In the genomic region with DNA sequence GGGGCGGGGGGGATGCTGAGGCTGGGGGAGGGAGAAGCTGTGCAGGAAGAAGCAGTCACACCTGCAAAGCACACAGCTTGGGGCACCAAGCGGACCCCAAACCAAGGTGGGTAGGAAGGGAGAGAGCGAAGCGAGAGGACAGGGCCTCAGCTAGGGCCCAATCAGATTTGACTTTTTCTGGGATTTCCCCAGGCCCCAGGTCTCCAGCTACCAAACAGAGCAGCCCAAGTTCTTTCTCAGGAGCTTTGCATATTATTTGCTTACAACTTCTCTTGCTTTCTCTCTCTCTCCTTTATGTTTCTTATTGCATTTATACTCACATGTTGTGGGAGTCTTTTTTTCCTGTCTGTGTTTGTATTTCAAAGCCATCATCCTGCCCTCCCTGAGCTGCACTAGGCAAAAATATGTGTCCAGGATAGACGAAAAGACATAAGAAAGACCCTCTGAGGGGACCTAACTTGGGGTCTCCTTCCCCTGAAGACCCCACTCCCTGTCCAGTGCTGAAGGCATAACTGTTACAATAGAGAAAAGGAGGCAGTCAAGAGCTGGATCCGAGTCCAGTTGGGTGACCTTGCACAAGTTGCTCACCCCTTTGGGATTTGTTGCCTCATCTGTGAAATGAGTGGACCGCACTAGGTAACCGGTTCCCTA, we compare ENCODE assay signal across 9 cellular contexts. TPM values are rescaled to one million over a fixed set of nuclear protein-coding genes. Genes with fewer than 3 reads are reported as not detected.
A peak's percentile ranks its signal among the peaks of the same experiment; 100 is the strongest.
DNase-seq lines count a peak whose midpoint lies in the region; ATAC-seq, FAIRE-seq and TF ChIP-seq lines count a peak whose summit lies in the region.
"Had no signal": no experiment of that assay in that cellular context is flagged by ENCODE, and none has a peak within 500 bp of the region (broad histone marks: within the 10 kb centered on the region; RNA-seq: fewer than 3 reads in every experiment).

No MANE protein-coding gene starts in this region.

- H3K18ac ChIP-seq in neuronal stem cell (ENCODE audit: low read length), result no peak overlapping the region

- H3K14ac ChIP-seq in neuronal stem cell (ENCODE audit: low read length), result no peak overlapping the region

- H3K4me2 ChIP-seq in BLaER1 (peak overlapping the region; percentile 81; the same call in 1 of the 2 replicates), neuronal stem cell (ENCODE audit: insufficient read depth, low read length, poor library complexity, severe bottlenecking) (no peak overlapping the region)

- CTCF ChIA-PET in activated CD4-positive, alpha-beta memory T cell treated with anti-CD3 and anti-CD28 coated beads, Interleukin-2, amount 10 ng/mL, durations not matched to agents 7 days and 5 days (lab: Charles Lee), result interaction anchor here (0.9 to 6.5 kb wide), 21 partner anchors 8 to 241 kb away, joined by 3 to 132 read pairs (median 6); partner anchors contain the start of genes DUSP5, SMC3 and SMNDC1

- no peak for TF ChIP-seq POLR2A in H54 (IDR thresholded peaks at IDR 0.05; ENCODE audit: low read depth, low read length)

- no peak for FAIRE-seq in H54 (lab: Jason Lieb, UNC)

- no peak overlapping the region for H3K23ac ChIP-seq in neuronal stem cell (ENCODE audit: low read depth, low read length, poor library complexity)

- no peak overlapping the region for H3K4me3 ChIP-seq in BLaER1
- no peak overlapping the region for H3K4me3 ChIP-seq in neuronal stem cell (ENCODE audit: low read length in 2 of 2)
- H3K4me3 ChIP-seq: coronary artery had no signal

- H3K9me3 Mint-ChIP-seq in activated CD4-positive, alpha-beta memory T cell treated with anti-CD3 and anti-CD28 coated beads, Interleukin-2, amount 10 ng/mL, durations not matched to agents 7 days and 5 days, result no peaks in the 10 kb centered on the region

- H4K8ac ChIP-seq in neuronal stem cell (ENCODE audit: low read depth, low read length), result no peak overlapping the region

- H2AK5ac ChIP-seq in neuronal stem cell (ENCODE audit: low read depth, low read length), result no peak overlapping the region

- no peak overlapping the region for H3K4ac ChIP-seq in neuronal stem cell (ENCODE audit: low read length)

- peak; percentile 32 for DNase-seq in activated CD4-positive, alpha-beta memory T cell treated with anti-CD3 and anti-CD28 coated beads, Interleukin-2, amount 10 ng/mL, durations not matched to agents 7 days and 5 days
- no peak for DNase-seq in neuronal stem cell (ENCODE audit: low spot score)
- DNase-seq in NCI-H1092 (lab: John Stamatoyannopoulos, UW), result no peak
- DNase-seq in activated gamma-delta T cell (lab: John Stamatoyannopoulos, UW), result no peak
- no peak for DNase-seq in H54 (ENCODE audit: insufficient read length, low spot score)

- no peaks in the 10 kb centered on the region for H3K27me3 Mint-ChIP-seq in activated CD4-positive, alpha-beta memory T cell treated with anti-CD3 and anti-CD28 coated beads, Interleukin-2, amount 10 ng/mL, durations not matched to agents 7 days and 5 days

- peaks cover 5% of the 10 kb centered on the region for H3K36me3 Mint-ChIP-seq in activated CD4-positive, alpha-beta memory T cell treated with anti-CD3 and anti-CD28 coated beads, Interleukin-2, amount 10 ng/mL, durations not matched to agents 7 days and 5 days (ENCODE audit: low read depth)

- peak overlapping the region; percentile 84 for H3K4me3 Mint-ChIP-seq in activated CD4-positive, alpha-beta memory T cell treated with anti-CD3 and anti-CD28 coated beads, Interleukin-2, amount 10 ng/mL, durations not matched to agents 7 days and 5 days

- no peaks in the 10 kb centered on the region for H3K36me3 ChIP-seq in BLaER1
- no peaks in the 10 kb centered on the region for H3K36me3 ChIP-seq in neuronal stem cell (replicated peaks in 1 of 2; ENCODE audit: control insufficient read depth in 2 of 2, insufficient read depth in 2 of 2, low read length in 2 of 2)

- H4K91ac ChIP-seq in neuronal stem cell (ENCODE audit: low read depth, low read length, poor library complexity), result no peak overlapping the region

- H3K27ac Mint-ChIP-seq in activated CD4-positive, alpha-beta memory T cell treated with anti-CD3 and anti-CD28 coated beads, Interleukin-2, amount 10 ng/mL, durations not matched to agents 7 days and 5 days, result peak overlapping the region; percentile 97

- H3K4me1 ChIP-seq in BLaER1 (peaks cover 42% of the 10 kb centered on the region), neuronal stem cell (ENCODE audit: control insufficient read depth in 2 of 2, insufficient read depth in 1 of 2, low read depth in 1 of 2, low read length in 2 of 2) (peaks cover 0 to 11% of the 10 kb centered on the region in 2 donors)

- no peak overlapping the region for H2BK15ac ChIP-seq in neuronal stem cell (ENCODE audit: low read length)

- no peak overlapping the region for H2BK120ac ChIP-seq in neuronal stem cell (ENCODE audit: low read depth, low read length)

- H2BK5ac ChIP-seq in neuronal stem cell (ENCODE audit: low read length), result no peak overlapping the region

- H4K20me1 ChIP-seq in BLaER1, result no peaks in the 10 kb centered on the region

- POLR2A ChIA-PET in activated CD4-positive, alpha-beta memory T cell treated with anti-CD3 and anti-CD28 coated beads, Interleukin-2, amount 10 ng/mL, durations not matched to agents 7 days and 5 days (lab: Charles Lee), result interaction anchor here (0.7 to 17.3 kb wide), 22 partner anchors 9 to 510 kb away, joined by 3 to 431 read pairs (median 5); partner anchors contain the start of genes DUSP5, SMC3 and SMNDC1

- H3K27me3 ChIP-seq in BLaER1 (no peaks in the 10 kb centered on the region), neuronal stem cell (ENCODE audit: control insufficient read depth in 3 of 3, insufficient read depth in 3 of 3, low read depth in 1 of 3, low read length in 3 of 3) (peaks cover 0 to 7% (median 0%) of the 10 kb centered on the region in 3 experiments)

- ATAC-seq in GM18909 (IDR thresholded peaks at IDR 0.05; ENCODE audit: poor library complexity, unreplicated experiment) (peak; percentile 38), HG02981 (IDR thresholded peaks at IDR 0.05; ENCODE audit: unreplicated experiment) (peak; percentile 40)

- no CpG with 5 or more reads among the region's 8 CpGs for WGBS in neuronal stem cell (ENCODE audit: extremely low coverage in 2 of 2, insufficient read length in 2 of 2, insufficient replicate concordance in 1 of 2), 2 donors

- no peak overlapping the region for H2AFZ ChIP-seq in neuronal stem cell (ENCODE audit: low read length)

- H3K9ac ChIP-seq in BLaER1 (no peak overlapping the region), neuronal stem cell (ENCODE audit: low read depth, low read length, poor library complexity) (no peak overlapping the region)

- H3K79me1 ChIP-seq in neuronal stem cell (ENCODE audit: low read depth, low read length), result no peaks in the 10 kb centered on the region

- H3K27ac ChIP-seq in BLaER1 (no peak overlapping the region), neuronal stem cell (replicated peaks; ENCODE audit: low read length) (no peak overlapping the region)
- H3K27ac ChIP-seq: coronary artery had no signal

- no peaks in the 10 kb centered on the region for H3K9me3 ChIP-seq in BLaER1
- no peaks in the 10 kb centered on the region for H3K9me3 ChIP-seq in neuronal stem cell (replicated peaks in 1 of 2; ENCODE audit: control insufficient read depth in 2 of 2, insufficient read depth in 1 of 2, low read depth in 1 of 2, low read length in 2 of 2)

- peaks cover 70% of the 10 kb centered on the region for H3K4me1 Mint-ChIP-seq in activated CD4-positive, alpha-beta memory T cell treated with anti-CD3 and anti-CD28 coated beads, Interleukin-2, amount 10 ng/mL, durations not matched to agents 7 days and 5 days

- H2BK12ac ChIP-seq in neuronal stem cell (ENCODE audit: low read length), result no peak overlapping the region

RNA-seq across cellular contexts. Expression of gene SMNDC1, which starts 50.6 kb away (rescaled TPM):
- total RNA-seq in activated CD4-positive, alpha-beta memory T cell treated with anti-CD3 and anti-CD28 coated beads, Interleukin-2, amount 10 ng/mL, durations not matched to agents 7 days and 5 days, result 10 to 100 TPM; 40.8 to 45.6 TPM
- polyA plus RNA-seq in neuronal stem cell (2013, experiment 1 of 2), result 35.7 TPM
- 37.9 TPM for polyA plus RNA-seq in neuronal stem cell (2013, experiment 2 of 2)
